In the genomic region with DNA sequence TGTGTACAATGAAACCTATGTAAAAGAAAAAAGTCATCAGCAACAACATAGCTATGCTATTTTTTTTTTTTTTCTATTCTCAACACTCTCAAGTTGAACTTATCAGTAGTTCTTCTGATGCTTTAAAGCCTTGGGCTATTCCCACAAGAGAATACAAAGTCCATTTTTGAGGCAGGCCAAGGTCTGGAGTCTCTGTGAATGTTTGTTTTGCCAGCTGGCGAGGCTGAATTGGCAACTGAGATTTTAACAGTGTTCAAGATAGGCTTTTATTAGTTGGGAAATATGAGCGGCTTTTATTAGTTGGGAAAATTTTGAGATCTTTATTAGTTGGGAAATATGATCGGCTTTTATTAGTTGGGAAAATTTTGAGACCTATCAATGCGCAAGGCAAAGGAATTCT, we compare ENCODE assay signal across 24 cellular contexts.
"Had no signal": no experiment of that assay in that cellular context is flagged by ENCODE, and none has a peak within 500 bp of the region (broad histone marks: within the 10 kb centered on the region; RNA-seq: fewer than 3 reads in every experiment).

No MANE protein-coding gene starts in this region.

- H3K4me3 Mint-ChIP-seq: activated CD4-positive, alpha-beta T cell treated with anti-CD3 and anti-CD28 coated beads, Interleukin-2, amount 10 ng/mL, durations not matched to agents 7 days and 5 days; activated CD8-positive, alpha-beta T cell treated with anti-CD3 and anti-CD28 coated beads for 36 hours; activated naive CD8-positive, alpha-beta T cell treated with anti-CD3 and anti-CD28 coated beads, Interleukin-2, amount 10 ng/mL, durations not matched to agents 7 days and 5 days; T-cell had no signal

- H3K27ac Mint-ChIP-seq: activated CD4-positive, alpha-beta T cell treated with anti-CD3 and anti-CD28 coated beads, Interleukin-2, amount 10 ng/mL, durations not matched to agents 7 days and 5 days; activated CD8-positive, alpha-beta T cell treated with anti-CD3 and anti-CD28 coated beads for 36 hours; activated naive CD8-positive, alpha-beta T cell treated with anti-CD3 and anti-CD28 coated beads, Interleukin-2, amount 10 ng/mL, durations not matched to agents 7 days and 5 days; T-cell had no signal

- H3K27ac ChIP-seq: adrenal gland, SK-N-MC, VCaP had no signal

- FAIRE-seq: bronchial epithelial cell had no signal

- H3K27me3 Mint-ChIP-seq: activated CD4-positive, alpha-beta T cell treated with anti-CD3 and anti-CD28 coated beads, Interleukin-2, amount 10 ng/mL, durations not matched to agents 7 days and 5 days; activated CD8-positive, alpha-beta T cell treated with anti-CD3 and anti-CD28 coated beads for 36 hours; activated naive CD8-positive, alpha-beta T cell treated with anti-CD3 and anti-CD28 coated beads, Interleukin-2, amount 10 ng/mL, durations not matched to agents 7 days and 5 days; T-cell had no signal

- H3K4me1 Mint-ChIP-seq: activated CD4-positive, alpha-beta T cell treated with anti-CD3 and anti-CD28 coated beads, Interleukin-2, amount 10 ng/mL, durations not matched to agents 7 days and 5 days; activated naive CD8-positive, alpha-beta T cell treated with anti-CD3 and anti-CD28 coated beads, Interleukin-2, amount 10 ng/mL, durations not matched to agents 7 days and 5 days; T-cell had no signal

- H3K4me3 ChIP-seq: adrenal gland, MG63, SK-N-MC had no signal

- H3K9me3 Mint-ChIP-seq: activated CD4-positive, alpha-beta T cell treated with anti-CD3 and anti-CD28 coated beads, Interleukin-2, amount 10 ng/mL, durations not matched to agents 7 days and 5 days; activated CD8-positive, alpha-beta T cell treated with anti-CD3 and anti-CD28 coated beads for 36 hours; activated naive CD8-positive, alpha-beta T cell treated with anti-CD3 and anti-CD28 coated beads, Interleukin-2, amount 10 ng/mL, durations not matched to agents 7 days and 5 days had no signal

- H3K36me3 Mint-ChIP-seq: activated naive CD8-positive, alpha-beta T cell treated with anti-CD3 and anti-CD28 coated beads, Interleukin-2, amount 10 ng/mL, durations not matched to agents 7 days and 5 days; T-cell had no signal

- H3K36me3 ChIP-seq: adrenal gland, MG63 had no signal

- H3K4me1 ChIP-seq: adrenal gland had no signal

- H3K9me3 ChIP-seq: adrenal gland, MG63 had no signal

- H3K27me3 ChIP-seq: MG63 had no signal

- DNase-seq: activated CD4-positive, alpha-beta T cell treated with anti-CD3 and anti-CD28 coated beads, Interleukin-2, amount 10 ng/mL, durations not matched to agents 7 days and 5 days; activated CD4-positive, CD25-positive, alpha-beta regulatory T cell; activated CD8-positive, alpha-beta memory T cell treated with anti-CD3 and anti-CD28 coated beads, Interleukin-2, amount 50 U/mL, for 4 hours; activated CD8-positive, alpha-beta T cell treated with anti-CD3 and anti-CD28 coated beads for 36 hours; activated naive CD4-positive, alpha-beta T cell treated with anti-CD3 and anti-CD28 coated beads, Interleukin-2, amount 50 U/mL, for 16 hours; activated naive CD8-positive, alpha-beta T cell treated with anti-CD3 and anti-CD28 coated beads, Interleukin-2, amount 10 ng/mL, durations not matched to agents 7 days and 5 days; adrenal gland; anterior cingulate cortex; MG63; MV-4-11; NCI-H1092 treated with DMSO at 0.1 percent for 48 hours; NCI-H1417 treated with DMSO at 0.1 percent for 48 hours; NCI-H1694; NCI-H2029; NCI-H2107; NCI-H2171 treated with DMSO at 0.1 percent for 48 hours; NCI-H226; NCI-H526; NCI-H82; T-cell; T-helper 2 cell had no signal

- ATAC-seq: activated CD8-positive, alpha-beta T cell treated with anti-CD3 and anti-CD28 coated beads for 36 hours; T-cell had no signal
